17 cellular contexts compared by ENCODE assay signal in genomic region chr7:101116898-101117297, GRCh38. TPM values are rescaled to one million over a fixed set of nuclear protein-coding genes. Genes with fewer than 3 reads are reported as not detected.
A peak's percentile ranks its signal among the peaks of the same experiment; 100 is the strongest.
DNase-seq lines count a peak whose midpoint lies in the region; ATAC-seq and TF ChIP-seq lines count a peak whose summit lies in the region.
"Had no signal": no experiment of that assay in that cellular context is flagged by ENCODE, and none has a peak within 500 bp of the region (broad histone marks: within the 10 kb centered on the region; RNA-seq: fewer than 3 reads in every experiment).

No MANE protein-coding gene starts in this region.

- intact Hi-C loops in left colon (cut with DNase I, micrococcal nuclease): no loop called here

- H3K36me3 Mint-ChIP-seq in HFFc6 (ENCODE audit: low read depth): no peaks in the 10 kb centered on the region
- no peaks in the 10 kb centered on the region for H3K36me3 Mint-ChIP-seq in stimulated activated naive B cell treated with anti-CD40 and anti-IgM and Interleukin-4, amounts not matched to agents 10 μg/mL and 1 μg/mL and 100 μg/mL, for 72 hours
- H3K36me3 Mint-ChIP-seq: CD4-positive, CD25-positive, alpha-beta regulatory T cell had no signal

- TF ChIP-seq CTCF in HFFc6 (IDR thresholded peaks at IDR 0.05): no peak
- TF ChIP-seq CTCF in RWPE1 (conservative IDR thresholded peaks at IDR 0.05; ENCODE audit: low read depth): no peak
- TF ChIP-seq CTCF in fibroblast of the aortic adventitia (IDR thresholded peaks at IDR 0.05; ENCODE audit: insufficient read depth, low read length): no peak
- no peak for TF ChIP-seq CTCF in WERI-Rb-1 (IDR thresholded peaks at IDR 0.05; ENCODE audit: low read depth, low read length)

- DNase-seq in HFFc6 (peak; percentile 31), RWPE1 (ENCODE audit: low spot score) (no peak), fibroblast of the aortic adventitia (ENCODE audit: low read depth) (peak; percentile 60), left colon (no peak), WERI-Rb-1 (no peak), hippocampal formation (lab: John Stamatoyannopoulos, UW) (no peak)
- no peak for DNase-seq in stimulated activated naive B cell treated with anti-CD40 and anti-IgM and Interleukin-4, amounts not matched to agents 10 μg/mL and 1 μg/mL and 100 μg/mL, for 72 hours
- DNase-seq: activated CD4-positive, alpha-beta T cell treated with anti-CD3 and anti-CD28 coated beads for 36 hours; CD4-positive, CD25-positive, alpha-beta regulatory T cell; NCI-H1048; NCI-H2171; small intestine had no signal

- 0 out of 2 replicates have a peak, but pooled peaks cover 1% of the 10 kb centered on the region for H3K27me3 Mint-ChIP-seq in HFFc6 (ENCODE audit: insufficient read depth)
- peaks cover 1 to 11% of the 10 kb centered on the region in 2 donors for H3K27me3 Mint-ChIP-seq in stimulated activated naive B cell treated with anti-CD40 and anti-IgM and Interleukin-4, amounts not matched to agents 10 μg/mL and 1 μg/mL and 100 μg/mL, for 72 hours

- H3K4me3 Mint-ChIP-seq in HFFc6: peak overlapping the region; percentile 61
- no peak overlapping the region for H3K4me3 Mint-ChIP-seq in stimulated activated naive B cell treated with anti-CD40 and anti-IgM and Interleukin-4, amounts not matched to agents 10 μg/mL and 1 μg/mL and 100 μg/mL, for 72 hours
- H3K4me3 Mint-ChIP-seq: activated CD4-positive, alpha-beta T cell treated with anti-CD3 and anti-CD28 coated beads for 36 hours; CD4-positive, CD25-positive, alpha-beta regulatory T cell; stimulated activated naive CD8-positive, alpha-beta T cell treated with anti-CD3 and anti-CD28 coated beads, Interleukin-15, Interleukin-2, amounts not matched to agents 100 ng/mL and 50 ng/mL, for 24 hours; T-helper 2 cell treated with Interferon-gamma antibody and Interleukin-4, amounts not matched to agents 5 μg/mL and 100 μg/mL, for 36 hours had no signal

- H3K27ac Mint-ChIP-seq in HFFc6: peak overlapping the region; percentile 98
- H3K27ac Mint-ChIP-seq in stimulated activated naive B cell treated with anti-CD40 and anti-IgM and Interleukin-4, amounts not matched to agents 10 μg/mL and 1 μg/mL and 100 μg/mL, for 72 hours: peak overlapping the region; percentile 42
- H3K27ac Mint-ChIP-seq: activated CD4-positive, alpha-beta T cell treated with anti-CD3 and anti-CD28 coated beads for 36 hours; CD4-positive, CD25-positive, alpha-beta regulatory T cell; stimulated activated naive CD8-positive, alpha-beta T cell treated with anti-CD3 and anti-CD28 coated beads, Interleukin-15, Interleukin-2, amounts not matched to agents 100 ng/mL and 50 ng/mL, for 24 hours; T-helper 2 cell treated with Interferon-gamma antibody and Interleukin-4, amounts not matched to agents 5 μg/mL and 100 μg/mL, for 36 hours had no signal

- no peak for ATAC-seq in stimulated activated naive B cell treated with anti-CD40 and anti-IgM and Interleukin-4, amounts not matched to agents 10 μg/mL and 1 μg/mL and 100 μg/mL, for 72 hours (replicated peaks)
- ATAC-seq in left colon: no peak
- ATAC-seq: activated CD4-positive, alpha-beta T cell treated with anti-CD3 and anti-CD28 coated beads for 36 hours; esophagus mucosa had no signal

- H3K9me3 ChIP-seq in WERI-Rb-1 (ENCODE audit: severe bottlenecking): no peaks in the 10 kb centered on the region
- H3K9me3 ChIP-seq: neutrophil had no signal

- H3K27me3 ChIP-seq in WERI-Rb-1 (ENCODE audit: insufficient read depth, low read depth, severe bottlenecking): peaks cover 90% of the 10 kb centered on the region

- H3K4me1 Mint-ChIP-seq in HFFc6 (ENCODE audit: low read depth): peaks cover 82% of the 10 kb centered on the region
- peaks cover 1 to 8% of the 10 kb centered on the region in 2 donors for H3K4me1 Mint-ChIP-seq in stimulated activated naive B cell treated with anti-CD40 and anti-IgM and Interleukin-4, amounts not matched to agents 10 μg/mL and 1 μg/mL and 100 μg/mL, for 72 hours

- H3K9me3 Mint-ChIP-seq in HFFc6: no peaks in the 10 kb centered on the region; the same call in 1 of the 2 replicates
- H3K9me3 Mint-ChIP-seq in stimulated activated naive B cell treated with anti-CD40 and anti-IgM and Interleukin-4, amounts not matched to agents 10 μg/mL and 1 μg/mL and 100 μg/mL, for 72 hours: no peaks in the 10 kb centered on the region
- H3K9me3 Mint-ChIP-seq: stimulated activated naive CD8-positive, alpha-beta T cell treated with anti-CD3 and anti-CD28 coated beads, Interleukin-15, Interleukin-2, amounts not matched to agents 100 ng/mL and 50 ng/mL, for 24 hours; T-helper 2 cell treated with Interferon-gamma antibody and Interleukin-4, amounts not matched to agents 5 μg/mL and 100 μg/mL, for 36 hours had no signal

- H3K4me3 ChIP-seq in fibroblast of the aortic adventitia (ENCODE audit: low read depth, low read length): no peak overlapping the region
- H3K4me3 ChIP-seq in WERI-Rb-1 (ENCODE audit: low read depth, low read length): no peak overlapping the region

- peak overlapping the region; percentile 58 for H3K27ac ChIP-seq in RWPE1
- H3K27ac ChIP-seq in WERI-Rb-1: no peak overlapping the region
- H3K27ac ChIP-seq: neutrophil had no signal

- POLR2A ChIA-PET in RWPE1 (lab: Yijun Ruan, JAX; ENCODE audit: low non-redundant PET): no interaction called here

- CTCF ChIA-PET in RWPE1 (lab: Yijun Ruan, JAX): no interaction called here

- no peaks in the 10 kb centered on the region for H3K36me3 ChIP-seq in WERI-Rb-1
- H3K36me3 ChIP-seq: neutrophil had no signal

RNA-seq across cellular contexts. Expression of gene SERPINE1, which starts 10.0 kb away (rescaled TPM):
- 1,000 to 10,000 TPM in 4 of 6 experiments, 100 to 1,000 TPM in 2; 906 to 2,092 (median 1,052) TPM for total RNA-seq in HFFc6 (2021; fragmentation: NEBNext Ultra II Directional; extraction: Animal tissue kit (Norgen Biotek cat#: 25700))
- total RNA-seq in fibroblast of the aortic adventitia (ENCODE audit: low replicate concordance) (23.1 and 341 TPM in 2 replicates), left colon (1 to 10 TPM; 1.8 to 3.1 TPM)

RNA-seq across cellular contexts. Expression of gene TRIM56, which starts 31.6 kb away (rescaled TPM):
- 10 to 100 TPM; 17.8 to 20.6 (median 19.4) TPM for total RNA-seq in HFFc6 (2021; fragmentation: NEBNext Ultra II Directional; extraction: Animal tissue kit (Norgen Biotek cat#: 25700))
- total RNA-seq in fibroblast of the aortic adventitia (ENCODE audit: low replicate concordance): 10.0 and 17.2 TPM in 2 replicates
- 10 to 100 TPM; 36.2 to 43.3 TPM for total RNA-seq in left colon

RNA-seq across cellular contexts. Expression of gene AP1S1, which starts 37.4 kb away (rescaled TPM):
- total RNA-seq in HFFc6 (2021; fragmentation: NEBNext Ultra II Directional; extraction: Animal tissue kit (Norgen Biotek cat#: 25700)): 100 to 1,000 TPM; 154 to 176 (median 166) TPM
- 34.9 and 77.5 TPM in 2 replicates for total RNA-seq in fibroblast of the aortic adventitia (ENCODE audit: low replicate concordance)
- 10 to 100 TPM; 70.5 to 84.8 TPM for total RNA-seq in left colon

RNA-seq across cellular contexts. Expression of gene VGF, which starts 48.5 kb away (rescaled TPM):
- under 1 TPM; 0.19 to 0.78 (median 0.35) TPM for total RNA-seq in HFFc6 (2021; fragmentation: NEBNext Ultra II Directional; extraction: Animal tissue kit (Norgen Biotek cat#: 25700))
- total RNA-seq in fibroblast of the aortic adventitia (ENCODE audit: low replicate concordance) (not detected in 2 replicates), left colon (under 1 TPM; 0.40 to 0.73 TPM)
- total RNA-seq: CD4-positive, CD25-positive, alpha-beta regulatory T cell; esophagus mucosa; lung microvascular endothelial cell had no signal

Comparison
In these comparisons a context has a peak if more than half of its experiments do, and no peak if none do; other contexts are left out.
1. DNase-seq: peak in HFFc6 (single experiment) and fibroblast of the aortic adventitia (single experiment); none in RWPE1 (single experiment), stimulated activated naive B cell treated with anti-CD40 and anti-IgM and Interleukin-4, amounts not matched to agents 10 μg/mL and 1 μg/mL and 100 μg/mL, for 72 hours (single experiment), left colon (0 of 2), WERI-Rb-1 (single experiment) and hippocampal formation (0 of 2).